ENCODE assay signal across 10 cellular contexts in genomic region chr20:2693996-2694471, GRCh38. TPM values are rescaled to one million over a fixed set of nuclear protein-coding genes. Genes with fewer than 3 reads are reported as not detected.
DNase-seq lines count a peak whose midpoint lies in the region; ATAC-seq and TF ChIP-seq lines count a peak whose summit lies in the region.
"Had no signal": no experiment of that assay in that cellular context is flagged by ENCODE, and none has a peak within 500 bp of the region (broad histone marks: within the 10 kb centered on the region; RNA-seq: fewer than 3 reads in every experiment).

No MANE protein-coding gene starts in this region.

- peak overlapping the region; percentile 18 for H3K4me3 Mint-ChIP-seq in activated T-cell treated with anti-CD3 and anti-CD28 coated beads, Interleukin-2, amount 50 U/mL, for 24 hours
- peak overlapping the region; percentile 27 for H3K4me3 Mint-ChIP-seq in activated T-helper 2 cell treated with anti-CD3 and anti-CD28 coated beads, Interferon-gamma antibody, Interleukin-2, Interleukin-4, amounts not matched to agents 10 μg/mL and 5 μg/mL and 100 μg/mL, durations not matched to agents 14 hours and 24 hours and 36 hours (ENCODE audit: low read depth)
- no peak overlapping the region for H3K4me3 Mint-ChIP-seq in Calu3 (ENCODE audit: low read depth, unreplicated experiment)

- no peak overlapping the region for H3K27ac Mint-ChIP-seq in activated T-cell treated with anti-CD3 and anti-CD28 coated beads, Interleukin-2, amount 50 U/mL, for 24 hours
- no peak overlapping the region for H3K27ac Mint-ChIP-seq in activated T-helper 2 cell treated with anti-CD3 and anti-CD28 coated beads, Interferon-gamma antibody, Interleukin-2, Interleukin-4, amounts not matched to agents 10 μg/mL and 5 μg/mL and 100 μg/mL, durations not matched to agents 14 hours and 24 hours and 36 hours
- H3K27ac Mint-ChIP-seq in Calu3 (ENCODE audit: unreplicated experiment) = no peak overlapping the region
- H3K27ac Mint-ChIP-seq: IgD-negative memory B cell had no signal

- peaks cover 6 to 22% (median 16%) of the 10 kb centered on the region in 4 donors for H3K4me1 ChIP-seq in upper lobe of left lung

- no TSS peak for BruUV-seq in Calu3 (replicated peaks; lab: Mats Ljungman, UMichigan)

- H3K27me3 ChIP-seq in upper lobe of left lung = peaks cover 0 to 14% (median 4%) of the 10 kb centered on the region in 4 donors

- no peaks in the 10 kb centered on the region for H3K9me3 Mint-ChIP-seq in activated T-cell treated with anti-CD3 and anti-CD28 coated beads, Interleukin-2, amount 50 U/mL, for 24 hours
- no peaks in the 10 kb centered on the region for H3K9me3 Mint-ChIP-seq in activated T-helper 2 cell treated with anti-CD3 and anti-CD28 coated beads, Interferon-gamma antibody, Interleukin-2, Interleukin-4, amounts not matched to agents 10 μg/mL and 5 μg/mL and 100 μg/mL, durations not matched to agents 14 hours and 24 hours and 36 hours
- H3K9me3 Mint-ChIP-seq in Calu3 (ENCODE audit: low read depth, unreplicated experiment) = no peaks in the 10 kb centered on the region
- H3K9me3 Mint-ChIP-seq: IgD-negative memory B cell had no signal

- TF ChIP-seq EP300 in upper lobe of left lung (IDR thresholded peaks at IDR 0.05) = no peak

- peak overlapping the region in 3 of 4 donors; percentile 53 to 64 (median 63) for H3K4me3 ChIP-seq in upper lobe of left lung

- no peaks in the 10 kb centered on the region for H3K9me3 ChIP-seq in upper lobe of left lung

- ATAC-seq in upper lobe of left lung (ENCODE audit: low FRiP score in 2 of 2) (peak in 1 of 2 donors; percentile 2), HG03175 (IDR thresholded peaks at IDR 0.05; ENCODE audit: unreplicated experiment) (no peak)

- intact Hi-C loops in activated T-helper 2 cell treated with anti-CD3 and anti-CD28 coated beads, Interferon-gamma antibody, Interleukin-2, Interleukin-4, amounts not matched to agents 10 μg/mL and 5 μg/mL and 100 μg/mL, durations not matched to agents 14 hours and 24 hours and 36 hours (cut with micrococcal nuclease) = no loop called here
- intact Hi-C loops in Calu3 (cut with micrococcal nuclease; ENCODE audit: unreplicated experiment) = no loop called here

- CTCF ChIA-PET in Calu3 (lab: Charles Lee) = no interaction called here

- TF ChIP-seq CTCF in upper lobe of left lung (IDR thresholded peaks at IDR 0.05) (no peak), Calu3 (IDR thresholded peaks at IDR 0.05; ENCODE audit: unreplicated experiment) (no peak)

- DNase-seq in activated T-cell treated with anti-CD3 and anti-CD28 coated beads, Interleukin-2, amount 50 U/mL, for 24 hours = no peak
- DNase-seq in activated T-cell treated with anti-CD3 and anti-CD28 coated beads, Interleukin-2, amount 50 U/mL, for 1 hour = no peak
- no peak for DNase-seq in activated T-helper 2 cell treated with anti-CD3 and anti-CD28 coated beads, Interferon-gamma antibody, Interleukin-2, Interleukin-4, amounts not matched to agents 10 μg/mL and 5 μg/mL and 100 μg/mL, durations not matched to agents 14 hours and 24 hours and 36 hours (ENCODE audit: low spot score)
- DNase-seq in mesenteric fat pad (ENCODE audit: low spot score) (peak; percentile 76), upper lobe of left lung (no peak), Calu3 (no peak), NCI-H2107 treated with DMSO at 0.1 percent for 48 hours (lab: John Stamatoyannopoulos, UW; ENCODE audit: unreplicated experiment) (no peak)
- DNase-seq: NCI-H446 treated with DMSO at 0.1 percent for 48 hours had no signal

- peaks cover 50% of the 10 kb centered on the region for H3K27me3 Mint-ChIP-seq in activated T-cell treated with anti-CD3 and anti-CD28 coated beads, Interleukin-2, amount 50 U/mL, for 24 hours
- H3K27me3 Mint-ChIP-seq in activated T-helper 2 cell treated with anti-CD3 and anti-CD28 coated beads, Interferon-gamma antibody, Interleukin-2, Interleukin-4, amounts not matched to agents 10 μg/mL and 5 μg/mL and 100 μg/mL, durations not matched to agents 14 hours and 24 hours and 36 hours (ENCODE audit: low read depth) = peaks cover 54% of the 10 kb centered on the region
- H3K27me3 Mint-ChIP-seq in Calu3 (ENCODE audit: unreplicated experiment) = peaks cover 71% of the 10 kb centered on the region

- H3K36me3 ChIP-seq in upper lobe of left lung = no peaks in the 10 kb centered on the region

- H3K36me3 Mint-ChIP-seq in activated T-cell treated with anti-CD3 and anti-CD28 coated beads, Interleukin-2, amount 50 U/mL, for 24 hours (ENCODE audit: low read depth) = no peaks in the 10 kb centered on the region
- peaks cover 9% of the 10 kb centered on the region for H3K36me3 Mint-ChIP-seq in activated T-helper 2 cell treated with anti-CD3 and anti-CD28 coated beads, Interferon-gamma antibody, Interleukin-2, Interleukin-4, amounts not matched to agents 10 μg/mL and 5 μg/mL and 100 μg/mL, durations not matched to agents 14 hours and 24 hours and 36 hours (ENCODE audit: low read depth)
- H3K36me3 Mint-ChIP-seq in Calu3 (ENCODE audit: insufficient read depth, unreplicated experiment) = peaks cover 13% of the 10 kb centered on the region

- H3K4me1 Mint-ChIP-seq in activated T-cell treated with anti-CD3 and anti-CD28 coated beads, Interleukin-2, amount 50 U/mL, for 24 hours (ENCODE audit: low read depth) = peaks cover 9% of the 10 kb centered on the region
- peaks cover 15% of the 10 kb centered on the region for H3K4me1 Mint-ChIP-seq in activated T-helper 2 cell treated with anti-CD3 and anti-CD28 coated beads, Interferon-gamma antibody, Interleukin-2, Interleukin-4, amounts not matched to agents 10 μg/mL and 5 μg/mL and 100 μg/mL, durations not matched to agents 14 hours and 24 hours and 36 hours (ENCODE audit: low read depth)
- peaks cover 12% of the 10 kb centered on the region for H3K4me1 Mint-ChIP-seq in Calu3 (ENCODE audit: low read depth, unreplicated experiment)

- TF ChIP-seq POLR2A in upper lobe of left lung (IDR thresholded peaks at IDR 0.05) = no peak

- 30 to 54% methylated on average over 12 to 22 of the region's 24 CpGs for WGBS in upper lobe of left lung, 2 donors

- H3K27ac ChIP-seq in upper lobe of left lung = peak overlapping the region in 3 of 4 donors; percentile 40 to 84 (median 69)

RNA-seq across cellular contexts. Expression of gene EBF4, which starts 1.5 kb away (rescaled TPM):
- 6.0 and 10.5 TPM in 2 replicates for total RNA-seq in activated T-helper 2 cell treated with anti-CD3 and anti-CD28 coated beads, Interferon-gamma antibody, Interleukin-2, Interleukin-4, amounts not matched to agents 10 μg/mL and 5 μg/mL and 100 μg/mL, durations not matched to agents 14 hours and 24 hours and 36 hours
- total RNA-seq in mesenteric fat pad (6.0 TPM), upper lobe of left lung (10 to 100 TPM in 5 of 6 donors, 1 to 10 TPM in 1; 7.8 to 23.7 (median 12.9) TPM), Calu3 (2022) (4.3 and 6.6 TPM in 2 replicates)

RNA-seq across cellular contexts. Expression of gene IDH3B, which starts 30.0 kb away (rescaled TPM):
- total RNA-seq in activated T-helper 2 cell treated with anti-CD3 and anti-CD28 coated beads, Interferon-gamma antibody, Interleukin-2, Interleukin-4, amounts not matched to agents 10 μg/mL and 5 μg/mL and 100 μg/mL, durations not matched to agents 14 hours and 24 hours and 36 hours = 111 and 112 TPM in 2 replicates
- 66.7 TPM for total RNA-seq in mesenteric fat pad
- 100 to 1,000 TPM in 1 of 6 donors, 10 to 100 TPM in 5; 64.7 to 108 (median 75.0) TPM for total RNA-seq in upper lobe of left lung
- 73.6 and 74.8 TPM in 2 replicates for total RNA-seq in Calu3 (2022)

RNA-seq across cellular contexts. Expression of gene NOP56, which starts 41.6 kb away (rescaled TPM):
- total RNA-seq in activated T-helper 2 cell treated with anti-CD3 and anti-CD28 coated beads, Interferon-gamma antibody, Interleukin-2, Interleukin-4, amounts not matched to agents 10 μg/mL and 5 μg/mL and 100 μg/mL, durations not matched to agents 14 hours and 24 hours and 36 hours = 693 and 705 TPM in 2 replicates
- 165 TPM for total RNA-seq in mesenteric fat pad
- total RNA-seq in upper lobe of left lung = 100 to 1,000 TPM in 3 of 6 donors, 10 to 100 TPM in 3; 64.8 to 162 (median 93.6) TPM
- 303 and 310 TPM in 2 replicates for total RNA-seq in Calu3 (2022)
